ENCODE assay signal across 9 cellular contexts in the genomic region with DNA sequence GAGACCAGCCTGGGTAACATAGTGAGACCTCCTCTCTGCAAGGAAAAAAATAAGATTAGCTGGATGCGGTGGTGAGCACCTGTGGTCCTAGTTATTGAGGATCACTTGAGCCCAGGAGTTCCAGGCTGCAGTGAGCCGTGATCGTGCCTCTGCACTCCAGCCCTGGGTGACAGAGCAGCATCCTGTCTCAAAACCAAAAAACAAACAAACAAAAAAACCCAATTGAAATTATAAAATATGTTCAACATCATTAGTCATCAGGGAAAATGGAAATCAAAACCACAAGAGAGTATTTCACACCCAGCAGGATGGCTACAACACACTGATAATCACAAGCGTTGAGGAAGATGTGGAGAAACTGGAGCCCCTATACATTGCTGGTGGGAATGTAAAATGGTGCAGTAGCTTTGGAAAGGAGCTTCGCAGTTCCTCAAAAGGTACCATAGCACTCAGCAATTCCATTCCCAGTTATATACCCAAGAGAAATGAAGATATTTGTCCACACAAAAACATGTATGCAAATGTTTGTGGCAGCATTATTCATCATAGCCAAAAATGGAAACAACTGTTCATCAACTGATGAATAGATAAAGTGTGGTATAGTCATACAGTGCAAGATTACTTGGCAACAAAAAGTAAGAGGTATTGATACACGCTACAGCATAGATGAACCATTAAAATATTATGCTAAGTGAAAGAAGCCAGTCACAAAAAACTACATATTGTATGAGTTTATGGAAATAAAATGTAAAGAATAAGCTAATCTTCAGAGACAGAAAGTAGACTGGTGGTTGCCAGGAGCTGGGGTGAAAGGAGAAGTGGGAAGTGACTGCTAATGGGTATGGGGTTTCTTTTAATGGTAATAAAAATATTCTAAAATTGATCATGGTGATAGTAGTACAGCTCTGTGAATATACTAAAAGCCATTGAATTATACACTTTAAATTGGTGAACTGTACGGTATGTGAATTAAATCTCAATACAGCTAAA. TPM values are rescaled to one million over a fixed set of nuclear protein-coding genes. Genes with fewer than 3 reads are reported as not detected.
DNase-seq lines count a peak whose midpoint lies in the region; ATAC-seq and TF ChIP-seq lines count a peak whose summit lies in the region.
"Had no signal": no experiment of that assay in that cellular context is flagged by ENCODE, and none has a peak within 500 bp of the region (broad histone marks: within the 10 kb centered on the region; RNA-seq: fewer than 3 reads in every experiment).

No MANE protein-coding gene starts in this region.

- TF ChIP-seq CTCF in chondrocyte (IDR thresholded peaks at IDR 0.05) = no peak
- no peak for TF ChIP-seq CTCF in BE2C (IDR thresholded peaks at IDR 0.05; ENCODE audit: low read depth, low read length)

- 0 out of 22 replicates have a peak overlapping the region, but pooled peaks of 1 of the 11 experiments have one; percentile 8 for H3K9ac ChIP-seq in BLaER1 treated with 17β-estradiol and CSF1 and Interleukin-3, amounts not matched to agents 10 nM and 100 nM

- H3K4me2 ChIP-seq in BLaER1 treated with 17β-estradiol and CSF1 and Interleukin-3, amounts not matched to agents 10 nM and 100 nM = peak overlapping the region in 7 of 11 experiments; percentile 15 to 69 (median 52); a peak in 12 of 22 replicates

- H3K4me1 ChIP-seq in BLaER1 treated with 17β-estradiol and CSF1 and Interleukin-3, amounts not matched to agents 10 nM and 100 nM = peaks cover 0 to 33% (median 13%) of the 10 kb centered on the region in 10 experiments; a peak in 15 of 20 replicates
- no peaks in the 10 kb centered on the region for H3K4me1 ChIP-seq in BE2C

- no peaks in the 10 kb centered on the region for H3K27me3 Mint-ChIP-seq in activated T-cell treated with anti-CD3 and anti-CD28 coated beads, Interleukin-2, amount 50 U/mL, for 72 hours (ENCODE audit: low read depth)
- H3K27me3 Mint-ChIP-seq in chondrocyte (ENCODE audit: low read depth) = no peaks in the 10 kb centered on the region

- H3K36me3 Mint-ChIP-seq in activated T-cell treated with anti-CD3 and anti-CD28 coated beads, Interleukin-2, amount 50 U/mL, for 72 hours (ENCODE audit: insufficient read depth in 2 of 2) = peaks cover 2% of the 10 kb centered on the region in 2 donors
- H3K36me3 Mint-ChIP-seq in chondrocyte (ENCODE audit: low read depth) = no peaks in the 10 kb centered on the region

- no peaks in the 10 kb centered on the region for H3K9me3 ChIP-seq in BLaER1 treated with 17β-estradiol and CSF1 and Interleukin-3, amounts not matched to agents 10 nM and 100 nM (replicated peaks in 1 of 11)
- H3K9me3 ChIP-seq in BE2C = no peaks in the 10 kb centered on the region

- H3K27ac Mint-ChIP-seq in activated T-cell treated with anti-CD3 and anti-CD28 coated beads, Interleukin-2, amount 50 U/mL, for 72 hours = peak overlapping the region; percentile 61
- no peak overlapping the region for H3K27ac Mint-ChIP-seq in chondrocyte (ENCODE audit: unreplicated experiment)

- peak overlapping the region in 3 of 11 experiments; percentile 22 to 70 (median 44); a peak in 6 of 22 replicates for H3K27ac ChIP-seq in BLaER1 treated with 17β-estradiol and CSF1 and Interleukin-3, amounts not matched to agents 10 nM and 100 nM
- H3K27ac ChIP-seq: C4-2B had no signal

- no peaks in the 10 kb centered on the region for H3K27me3 ChIP-seq in BLaER1 treated with 17β-estradiol and CSF1 and Interleukin-3, amounts not matched to agents 10 nM and 100 nM
- H3K27me3 ChIP-seq in BE2C = no peaks in the 10 kb centered on the region

- no peak overlapping the region for H3K4me3 ChIP-seq in BLaER1 treated with 17β-estradiol and CSF1 and Interleukin-3, amounts not matched to agents 10 nM and 100 nM
- H3K4me3 ChIP-seq in BE2C (ENCODE audit: low read depth, low read length) = no peak overlapping the region

- H3K9me3 Mint-ChIP-seq in activated T-cell treated with anti-CD3 and anti-CD28 coated beads, Interleukin-2, amount 50 U/mL, for 72 hours = no peaks in the 10 kb centered on the region
- no peaks in the 10 kb centered on the region for H3K9me3 Mint-ChIP-seq in chondrocyte (ENCODE audit: low read depth)

- ATAC-seq in GM21360 (IDR thresholded peaks at IDR 0.05; ENCODE audit: unreplicated experiment) (peak; percentile 63), HG03558 (IDR thresholded peaks at IDR 0.05; ENCODE audit: extremely low read depth, unreplicated experiment) (peak; percentile 79)
- peak; percentile 93 to 97 for ATAC-seq in activated T-cell treated with anti-CD3 and anti-CD28 coated beads, Interleukin-2, amount 50 U/mL, for 72 hours (replicated peaks in 1 of 2)

- H3K4me3 Mint-ChIP-seq in activated T-cell treated with anti-CD3 and anti-CD28 coated beads, Interleukin-2, amount 50 U/mL, for 72 hours = peak overlapping the region; percentile 41 to 60
- no peak overlapping the region for H3K4me3 Mint-ChIP-seq in chondrocyte (ENCODE audit: unreplicated experiment)

- DNase-seq in activated T-cell treated with anti-CD3 and anti-CD28 coated beads, Interleukin-2, amount 50 U/mL, for 72 hours = peak in 1 of 2 donors; percentile 45
- DNase-seq in chondrocyte (ENCODE audit: low spot score) (no peak), BE2C (no peak), SK-N-DZ (ENCODE audit: low spot score) (no peak), KG1 (lab: John Stamatoyannopoulos, UW) (no peak)

- peaks cover 50% of the 10 kb centered on the region for H3K4me1 Mint-ChIP-seq in activated T-cell treated with anti-CD3 and anti-CD28 coated beads, Interleukin-2, amount 50 U/mL, for 72 hours (ENCODE audit: low read depth)
- peaks cover 19% of the 10 kb centered on the region for H3K4me1 Mint-ChIP-seq in chondrocyte (ENCODE audit: low read depth)

- H4K20me1 ChIP-seq in BLaER1 treated with 17β-estradiol and CSF1 and Interleukin-3, amounts not matched to agents 10 nM and 100 nM = no peaks in the 10 kb centered on the region

- no peaks in the 10 kb centered on the region for H3K36me3 ChIP-seq in BLaER1 treated with 17β-estradiol and CSF1 and Interleukin-3, amounts not matched to agents 10 nM and 100 nM
- no peaks in the 10 kb centered on the region for H3K36me3 ChIP-seq in BE2C

RNA-seq across cellular contexts. Expression of gene RIPOR2, which starts 38.7 kb away (rescaled TPM):
- 10 to 100 TPM; 67.0 to 69.7 TPM for total RNA-seq in activated T-cell treated with anti-CD3 and anti-CD28 coated beads, Interleukin-2, amount 50 U/mL, for 72 hours
- total RNA-seq in chondrocyte = 0.62 to 1.9 TPM (median 0.92 TPM) in 3 replicates
- not detected for polyA plus RNA-seq in BE2C (2012; ENCODE audit: insufficient read depth, insufficient read length, low read depth)
- polyA plus RNA-seq in SK-N-DZ (2014; cell fraction: cytosol; rRNA removed) = not detected in 2 replicates
- polyA plus RNA-seq in SK-N-DZ (2014; cell fraction: nucleus; rRNA removed) = not detected in 2 replicates

Comparison
In these comparisons a context has a peak if more than half of its experiments do, and no peak if none do; other contexts are left out.
1. RNA of gene RIPOR2, which starts 38.7 kb away (total RNA-seq): 67.0 to 69.7 TPM in activated T-cell treated with anti-CD3 and anti-CD28 coated beads, Interleukin-2, amount 50 U/mL, for 72 hours; 0.62 to 1.9 TPM in chondrocyte; every median in the first group is over 10 times any median in the second.
2. Peak in every context shown above with its lines, with median percentiles within 50 percentile points of each other: ATAC-seq.